In the genomic region with DNA sequence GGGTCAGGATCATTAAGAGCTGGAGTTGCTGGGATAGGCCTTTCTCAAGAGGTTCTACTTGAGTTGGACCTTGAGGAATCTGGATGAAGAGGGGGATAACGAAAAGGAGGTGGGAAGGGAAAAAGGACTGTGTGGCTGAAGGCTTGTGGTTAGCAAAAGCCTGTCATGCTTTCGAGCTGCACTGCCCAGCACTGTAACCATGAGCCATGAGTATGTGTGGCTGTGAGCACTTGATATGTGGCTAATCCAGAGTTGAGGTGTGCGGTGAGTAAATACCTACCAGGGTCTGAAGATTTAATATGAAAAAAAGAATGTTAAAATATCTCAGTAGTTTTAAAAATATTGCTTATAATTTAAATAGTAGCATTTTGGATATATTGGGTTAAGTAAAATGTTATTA, we compare ENCODE assay signal across 25 cellular contexts. TPM values are rescaled to one million over a fixed set of nuclear protein-coding genes. Genes with fewer than 3 reads are reported as not detected.
DNase-seq lines count a peak whose midpoint lies in the region; ATAC-seq, FAIRE-seq and TF ChIP-seq lines count a peak whose summit lies in the region.
"Had no signal": no experiment of that assay in that cellular context is flagged by ENCODE, and none has a peak within 500 bp of the region (broad histone marks: within the 10 kb centered on the region; RNA-seq: fewer than 3 reads in every experiment).

No MANE protein-coding gene starts in this region.

- TF ChIP-seq RAD21 in IMR-90 (IDR thresholded peaks at IDR 0.05; ENCODE audit: low read length), result no peak

- peaks cover 16% of the 10 kb centered on the region for H3K4me1 Mint-ChIP-seq in CD14-positive monocyte
- H3K4me1 Mint-ChIP-seq in astrocyte (ENCODE audit: low read depth, unreplicated experiment), result peaks cover 42% of the 10 kb centered on the region

- FAIRE-seq in astrocyte (lab: Jason Lieb, UNC), result no peak
- FAIRE-seq: A549, colon, GM12891, kidney, small intestine had no signal

- no peak overlapping the region for H2BK12ac ChIP-seq in mesenchymal stem cell (ENCODE audit: low read length in 2 of 2)

- no peak for TF ChIP-seq CTCF in CD14-positive monocyte (IDR thresholded peaks at IDR 0.05)
- TF ChIP-seq CTCF in IMR-90 (conservative IDR thresholded peaks at IDR 0.05; ENCODE audit: low read depth, low read length), result no peak
- no peak for TF ChIP-seq CTCF in astrocyte (IDR thresholded peaks at IDR 0.05; ENCODE audit: insufficient read depth, low read depth, low read length)
- no peak for TF ChIP-seq CTCF in colonic mucosa (IDR thresholded peaks at IDR 0.05)
- no peak for TF ChIP-seq CTCF in foreskin fibroblast (IDR thresholded peaks at IDR 0.05; ENCODE audit: low read depth, low read length)

- no peak overlapping the region for H3K4ac ChIP-seq in IMR-90 (ENCODE audit: low read depth, low read length)
- H3K4ac ChIP-seq in mesenchymal stem cell (ENCODE audit: low read depth in 1 of 2, low read length in 2 of 2), result no peak overlapping the region

- TF ChIP-seq POLR2A in IMR-90 (IDR thresholded peaks at IDR 0.05; ENCODE audit: low read depth, low read length), result no peak

- H2BK120ac ChIP-seq in IMR-90 (ENCODE audit: low read depth, low read length), result no peak overlapping the region
- no peak overlapping the region for H2BK120ac ChIP-seq in mesenchymal stem cell (ENCODE audit: low read depth, low read length)

- H3K18ac ChIP-seq in IMR-90 (ENCODE audit: low read depth, low read length) (no peak overlapping the region), mesenchymal stem cell (ENCODE audit: low read depth in 1 of 2, low read length in 2 of 2) (no peak overlapping the region)

- in situ Hi-C loops in IMR-90 (cut with MboI; ENCODE audit: low sequenced_read_pairs), result loop anchor here (25.0 kb wide), 1 partner anchor 455 kb away; the partner anchor contains the start of gene EXOC1

- H3K27ac ChIP-seq in IMR-90 (ENCODE audit: insufficient read depth, low read length), result no peak overlapping the region
- H3K27ac ChIP-seq in astrocyte (ENCODE audit: low read depth, low read length), result no peak overlapping the region
- H3K27ac ChIP-seq in mesenchymal stem cell (ENCODE audit: low read length, poor library complexity, severe bottlenecking), result no peak overlapping the region
- H3K27ac ChIP-seq in colonic mucosa, result no peak overlapping the region
- H3K27ac ChIP-seq: A549, prostate gland, vagina, VCaP had no signal

- no TSS peak for BruUV-seq in IMR-90 (replicated peaks; lab: Mats Ljungman, UMichigan)

- H4K8ac ChIP-seq in IMR-90 (ENCODE audit: low read depth in 2 of 2, low read length in 2 of 2) (no peak overlapping the region), mesenchymal stem cell (ENCODE audit: low read length) (no peak overlapping the region)

- H3K36me3 Mint-ChIP-seq in CD14-positive monocyte, result peaks cover 46 to 49% of the 10 kb centered on the region in 2 donors
- peaks cover 19% of the 10 kb centered on the region for H3K36me3 Mint-ChIP-seq in astrocyte (ENCODE audit: low read depth, unreplicated experiment)

- H2BK15ac ChIP-seq in IMR-90 (ENCODE audit: low read depth, low read length) (no peak overlapping the region), mesenchymal stem cell (ENCODE audit: low read depth, poor library complexity, severe bottlenecking) (no peak overlapping the region)

- H2AFZ ChIP-seq in IMR-90 (replicated peaks; ENCODE audit: low read length, poor library complexity) (no peak overlapping the region), astrocyte (ENCODE audit: low read depth, low read length) (no peak overlapping the region), mesenchymal stem cell (ENCODE audit: low read depth, low read length) (no peak overlapping the region)

- ATAC-seq in IMR-90 (ENCODE audit: low read depth) (no peak), HG03565 (IDR thresholded peaks at IDR 0.05; ENCODE audit: unreplicated experiment) (no peak)
- ATAC-seq: A549 had no signal

- H3K9me3 ChIP-seq in IMR-90 (ENCODE audit: control insufficient read depth, insufficient read depth, low read length), result no peaks in the 10 kb centered on the region
- no peaks in the 10 kb centered on the region for H3K9me3 ChIP-seq in astrocyte (ENCODE audit: insufficient read depth, low read depth, low read length)
- no peaks in the 10 kb centered on the region for H3K9me3 ChIP-seq in mesenchymal stem cell (ENCODE audit: control insufficient read depth, low read length)
- no peaks in the 10 kb centered on the region for H3K9me3 ChIP-seq in colonic mucosa
- H3K9me3 ChIP-seq: A549, HAP-1, prostate gland, SK-N-SH, vagina had no signal

- H3K56ac ChIP-seq in IMR-90 (ENCODE audit: extremely low read depth, insufficient read depth, low read length), result no peak overlapping the region

- intact Hi-C loops in CD14-positive monocyte (cut with micrococcal nuclease), result loop anchor here in 1 of 2 donors (10.0 kb wide), 1 partner anchor 448 kb away; the partner anchor contains the start of gene EXOC1
- intact Hi-C loops in IMR-90 (cut with micrococcal nuclease), result no loop called here
- intact Hi-C loops in colonic mucosa (cut with DNase I), result no loop called here

- no peak overlapping the region for H3K4me3 Mint-ChIP-seq in CD14-positive monocyte
- peak overlapping the region; percentile 72 for H3K4me3 Mint-ChIP-seq in astrocyte (ENCODE audit: unreplicated experiment)
- H3K4me3 Mint-ChIP-seq: endodermal cell had no signal

- H4K91ac ChIP-seq in IMR-90 (ENCODE audit: insufficient read depth, low read depth, low read length) (no peak overlapping the region), mesenchymal stem cell (ENCODE audit: low read length) (no peak overlapping the region)

- 0 out of 2 replicates have a peak overlapping the region, but pooled peaks have one; percentile 1 for H3K4me2 ChIP-seq in IMR-90 (ENCODE audit: low read depth, low read length)
- H3K4me2 ChIP-seq in astrocyte (ENCODE audit: low read length), result no peak overlapping the region
- no peak overlapping the region for H3K4me2 ChIP-seq in mesenchymal stem cell (ENCODE audit: low read length, poor library complexity, severe bottlenecking)
- H3K4me2 ChIP-seq: A549, SK-N-SH had no signal

- H3K4me3 ChIP-seq in IMR-90 (ENCODE audit: insufficient read depth, low read depth, low read length) (no peak overlapping the region), astrocyte (ENCODE audit: insufficient read depth, low read depth, low read length) (no peak overlapping the region), mesenchymal stem cell (ENCODE audit: insufficient read depth in 1 of 2, low read depth in 1 of 2, low read length in 2 of 2) (no peak overlapping the region), colonic mucosa (no peak overlapping the region), foreskin fibroblast (ENCODE audit: low read depth in 1 of 2, low read length in 2 of 2) (no peak overlapping the region)
- H3K4me3 ChIP-seq: A549, HAP-1, lung, prostate gland, vagina had no signal

- no peak overlapping the region for H3K9ac ChIP-seq in IMR-90 (ENCODE audit: low read depth, low read length)
- no peak overlapping the region for H3K9ac ChIP-seq in astrocyte (ENCODE audit: low read length)
- peak overlapping the region; percentile 20 for H3K9ac ChIP-seq in mesenchymal stem cell (ENCODE audit: low read length)
- H3K9ac ChIP-seq in colonic mucosa (ENCODE audit: low read depth in 2 of 2, low read length in 2 of 2), result no peak overlapping the region
- H3K9ac ChIP-seq: SK-N-SH had no signal

- H3K9me3 Mint-ChIP-seq in CD14-positive monocyte (peaks cover 0 to 1% (median 0%) of the 10 kb centered on the region in 7 donors), astrocyte (ENCODE audit: unreplicated experiment) (no peaks in the 10 kb centered on the region)

- no peaks in the 10 kb centered on the region for H3K27me3 ChIP-seq in IMR-90 (ENCODE audit: control insufficient read depth, insufficient read depth, low read length)
- H3K27me3 ChIP-seq in astrocyte (ENCODE audit: insufficient read depth, low read length), result no peaks in the 10 kb centered on the region
- no peaks in the 10 kb centered on the region for H3K27me3 ChIP-seq in mesenchymal stem cell (ENCODE audit: control insufficient read depth in 1 of 2, insufficient read depth in 1 of 2, low read length in 2 of 2)
- no peaks in the 10 kb centered on the region for H3K27me3 ChIP-seq in colonic mucosa
- H3K27me3 ChIP-seq: vagina had no signal

- H3K79me1 ChIP-seq in IMR-90 (ENCODE audit: low read depth in 1 of 2, low read length in 2 of 2) (peaks cover 11 to 71% of the 10 kb centered on the region in 2 experiments; a peak in 3 of 4 replicates), mesenchymal stem cell (replicated peaks; ENCODE audit: low read length, poor library complexity, severe bottlenecking) (no peaks in the 10 kb centered on the region)

- no peak overlapping the region for H3K14ac ChIP-seq in IMR-90 (replicated peaks; ENCODE audit: low read depth, low read length)
- H3K14ac ChIP-seq in mesenchymal stem cell (ENCODE audit: low read length in 2 of 2), result no peak overlapping the region

- peak overlapping the region; percentile 35 for H2AK9ac ChIP-seq in IMR-90 (replicated peaks; ENCODE audit: low read depth, low read length, poor library complexity)

- H4K5ac ChIP-seq in IMR-90 (ENCODE audit: low read depth, low read length), result no peak overlapping the region

- peaks cover 15% of the 10 kb centered on the region; the same call in 1 of the 2 replicates for H3K9me1 ChIP-seq in IMR-90 (ENCODE audit: insufficient read depth, low read length)

- H2BK5ac ChIP-seq in IMR-90 (ENCODE audit: low read depth, low read length, poor library complexity, severe bottlenecking), result no peak overlapping the region
- no peak overlapping the region for H2BK5ac ChIP-seq in mesenchymal stem cell (ENCODE audit: low read depth, low read length, poor library complexity, severe bottlenecking)

- H3K27ac Mint-ChIP-seq in CD14-positive monocyte (peak overlapping the region in 4 of 7 donors; percentile 5 to 87 (median 44)), astrocyte (ENCODE audit: unreplicated experiment) (peak overlapping the region; percentile 36)
- H3K27ac Mint-ChIP-seq: endodermal cell had no signal

- H3K36me3 ChIP-seq in IMR-90 (ENCODE audit: control insufficient read depth, insufficient read depth, low read length) (peaks cover 20% of the 10 kb centered on the region), astrocyte (ENCODE audit: insufficient read depth, low read length) (peaks cover 46% of the 10 kb centered on the region), mesenchymal stem cell (ENCODE audit: control insufficient read depth in 1 of 2, insufficient read depth in 2 of 2, low read depth in 1 of 2, low read length in 2 of 2) (peaks cover 12 to 66% of the 10 kb centered on the region in 2 experiments), colonic mucosa (no peaks in the 10 kb centered on the region)
- H3K36me3 ChIP-seq: prostate gland had no signal

- WGBS in IMR-90 (ENCODE audit: extremely low coverage in 2 of 2, insufficient read length in 1 of 2), 2 experiments, result no CpG with 5 or more reads among the region's 3 CpGs
- 98% methylated on average over 2 of the region's 3 CpGs for WGBS in mesenchymal stem cell

- H3K23ac ChIP-seq in IMR-90 (ENCODE audit: low read depth, low read length), result peak overlapping the region; percentile 75; the same call in 1 of the 2 replicates
- peak overlapping the region in 1 of 2 experiments; percentile 46 for H3K23ac ChIP-seq in mesenchymal stem cell (ENCODE audit: low read length in 2 of 2)

- H3K27me3 Mint-ChIP-seq in CD14-positive monocyte (ENCODE audit: low read depth in 3 of 3), result no peaks in the 10 kb centered on the region
- no peaks in the 10 kb centered on the region for H3K27me3 Mint-ChIP-seq in astrocyte (ENCODE audit: low read depth, unreplicated experiment)

- POLR2A ChIA-PET in IMR-90 (lab: Charles Lee; ENCODE audit: unreplicated experiment), result no interaction called here

- DNase-seq in CD14-positive monocyte (ENCODE audit: low spot score), result no peak
- no peak for DNase-seq in IMR-90
- DNase-seq in astrocyte (ENCODE audit: low read depth), result peak; percentile 34
- DNase-seq in mesenchymal stem cell, result no peak
- DNase-seq in colonic mucosa, result no peak
- DNase-seq in foreskin fibroblast, result no peak
- DNase-seq in activated CD4-positive, alpha-beta T cell treated with anti-CD3 and anti-CD28 coated beads, Interleukin-2, amount 50 U/mL, for 48 hours, result no peak
- DNase-seq: activated CD4-positive, alpha-beta T cell treated with anti-CD3 and anti-CD28 coated beads, Interleukin-2, amount 50 U/mL, for 4 hours; activated CD8-positive, alpha-beta memory T cell treated with anti-CD3 and anti-CD28 coated beads, Interleukin-2, amount 50 U/mL, for 4 hours; endodermal cell; kidney; NCI-H1105 treated with DMSO at 0.1 percent for 48 hours; NCI-H774; SK-N-SH; stimulated activated CD4-positive, alpha-beta T cell treated with anti-CD3 and anti-CD28 coated beads, Interleukin-2, amount 100 ng/mL, for 24 hours had no signal

- dilution Hi-C loops in IMR-90 (cut with HindIII; ENCODE audit: low sequenced_read_pairs, unreplicated experiment), result no loop called here

- CTCF ChIA-PET in IMR-90 (lab: Yijun Ruan, JAX), result no interaction called here

- H2BK20ac ChIP-seq in IMR-90 (ENCODE audit: low read depth, low read length), result no peak overlapping the region

- H4K20me1 ChIP-seq in IMR-90 (ENCODE audit: insufficient read depth, low read length), result peaks cover 90% of the 10 kb centered on the region
- H4K20me1 ChIP-seq in astrocyte (ENCODE audit: insufficient read depth, low read length), result peaks cover 87% of the 10 kb centered on the region

- H2AK5ac ChIP-seq in IMR-90 (ENCODE audit: low read depth, low read length) (peak overlapping the region; percentile 25; the same call in 1 of the 2 replicates), mesenchymal stem cell (ENCODE audit: low read length, severe bottlenecking) (no peak overlapping the region)

- H3K4me1 ChIP-seq in IMR-90 (ENCODE audit: control insufficient read depth, insufficient read depth, low read length) (peaks cover 8% of the 10 kb centered on the region), astrocyte (ENCODE audit: insufficient read depth, low read length) (peaks cover 14% of the 10 kb centered on the region), mesenchymal stem cell (ENCODE audit: control insufficient read depth, insufficient read depth, low read depth, low read length) (peaks cover 2% of the 10 kb centered on the region), colonic mucosa (no peaks in the 10 kb centered on the region)
- H3K4me1 ChIP-seq: HAP-1, prostate gland had no signal

- peaks cover 98% of the 10 kb centered on the region for H3K79me2 ChIP-seq in astrocyte (ENCODE audit: insufficient read depth, low read length)

RNA-seq across cellular contexts. Expression of gene TMEM165, which starts 11.4 kb away (rescaled TPM):
- polyA plus RNA-seq in CD14-positive monocyte (10 to 100 TPM; 92.8 to 96.4 TPM), IMR-90 (2012; rRNA removed) (73.3 and 83.0 TPM in 2 replicates)
- total RNA-seq in IMR-90 (2012; rRNA removed) (49.6 and 88.3 TPM in 2 replicates), astrocyte (128 and 130 TPM in 2 replicates), colonic mucosa (10 to 100 TPM; 70.0 to 80.0 TPM)
- polyA plus RNA-seq in IMR-90 (2012; cell fraction: cytosol; rRNA removed), result 24.8 and 66.4 TPM in 2 replicates
- polyA plus RNA-seq in IMR-90 (2012; cell fraction: nucleus; rRNA removed; ENCODE audit: low replicate concordance), result 80.3 and 193 TPM in 2 replicates
- 98.0 TPM for polyA plus RNA-seq in mesenchymal stem cell (2013, experiment 1 of 2)
- polyA plus RNA-seq in mesenchymal stem cell (2013, experiment 2 of 2), result 99.5 TPM
